ENCODE assay signal across 25 cellular contexts in the genomic region with DNA sequence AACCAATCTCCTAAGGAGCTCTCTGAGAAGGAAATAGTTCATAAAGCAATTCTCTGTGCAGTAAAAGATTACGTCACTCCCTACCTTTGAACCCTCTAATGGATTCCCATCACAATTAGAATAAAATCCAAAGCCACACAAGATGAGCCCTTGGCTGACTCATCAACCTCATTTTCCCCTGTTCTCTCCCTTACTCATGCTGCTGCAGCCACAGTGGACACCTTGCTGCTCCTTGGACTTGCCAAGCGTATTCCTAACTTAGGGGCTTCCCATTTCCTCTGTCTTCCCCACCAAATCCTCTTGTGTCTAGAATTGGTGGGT. TPM values are rescaled to one million over a fixed set of nuclear protein-coding genes. Genes with fewer than 3 reads are reported as not detected.
A peak's percentile ranks its signal among the peaks of the same experiment; 100 is the strongest.
DNase-seq lines count a peak whose midpoint lies in the region; ATAC-seq, FAIRE-seq and TF ChIP-seq lines count a peak whose summit lies in the region.
"Had no signal": no experiment of that assay in that cellular context is flagged by ENCODE, and none has a peak within 500 bp of the region (broad histone marks: within the 10 kb centered on the region; RNA-seq: fewer than 3 reads in every experiment).

No MANE protein-coding gene starts in this region.

- H3K27me3 ChIP-seq in K562 (ENCODE audit: control insufficient read depth in 2 of 2, insufficient read depth in 2 of 2, low read length in 2 of 2) (no peaks in the 10 kb centered on the region; a peak in 1 of 5 replicates), left lung (no peaks in the 10 kb centered on the region), transverse colon (no peaks in the 10 kb centered on the region)
- H3K27me3 ChIP-seq: MG63 had no signal

- TF ChIP-seq CTCF in K562 (IDR thresholded peaks at IDR 0.05 in 2 of 3, conservative IDR thresholded peaks at IDR 0.05 in 1 of 3; ENCODE audit: insufficient read depth in 2 of 3, low read depth in 1 of 3, low read length in 3 of 3) (no peak), left lung (IDR thresholded peaks at IDR 0.05) (no peak), transverse colon (IDR thresholded peaks at IDR 0.05) (no peak)

- H3K4me3 Mint-ChIP-seq in activated T-cell treated with anti-CD3 and anti-CD28 coated beads, Interleukin-2, amount 50 U/mL, for 4 hours = no peak overlapping the region
- H3K4me3 Mint-ChIP-seq: activated CD4-positive, alpha-beta T cell treated with anti-CD3 and anti-CD28 coated beads for 36 hours; brain; H9; nephron progenitor cell; stimulated activated naive B cell treated with anti-CD40 and anti-IgM and Interleukin-4, amounts not matched to agents 10 μg/mL and 1 μg/mL and 100 μg/mL, for 72 hours had no signal

- TF ChIP-seq EP300 in K562 (IDR thresholded peaks at IDR 0.05; ENCODE audit: low read length) (no peak), transverse colon (IDR thresholded peaks at IDR 0.05; ENCODE audit: low read depth) (no peak)

- no peaks in the 10 kb centered on the region for H3K79me2 ChIP-seq in K562 (ENCODE audit: control insufficient read depth, insufficient read depth, low read length)

- intact Hi-C loops in K562 (cut with micrococcal nuclease) (no loop called here), left lung (cut with DNase I) (no loop called here), transverse colon (cut with DNase I; ENCODE audit: low total_unique reads) (no loop called here)

- no TSS peak for BruUV-seq in K562 (replicated peaks; lab: Mats Ljungman, UMichigan)

- no peaks in the 10 kb centered on the region for H3K36me3 Mint-ChIP-seq in activated T-cell treated with anti-CD3 and anti-CD28 coated beads, Interleukin-2, amount 50 U/mL, for 4 hours (ENCODE audit: insufficient read depth)
- H3K36me3 Mint-ChIP-seq: activated naive CD4-positive, alpha-beta T cell treated with anti-CD3 and anti-CD28 coated beads, Interleukin-2, amount 50 U/mL, for 72 hours; brain had no signal

- H4K20me1 ChIP-seq in K562 (replicated peaks; ENCODE audit: control insufficient read depth, insufficient read depth, low read length) = no peaks in the 10 kb centered on the region

- TF ChIP-seq RAD21 in K562 (CRISPR knock-in tag; conservative IDR thresholded peaks at IDR 0.05 in 1 of 2, IDR thresholded peaks at IDR 0.05 in 1 of 2) = no peak

- POLR2A ChIA-PET in K562 (lab: Yijun Ruan, JAX) = no interaction called here

- H2AFZ ChIP-seq in K562 (ENCODE audit: low read depth, low read length) = no peak overlapping the region

- CTCF ChIA-PET in K562 (lab: Yijun Ruan, JAX; ENCODE audit: low intra/inter-chr PET ratio) = no interaction called here

- in situ Hi-C loops in K562 (cut with MboI) (no loop called here), transverse colon (cut with MboI; ENCODE audit: low pct_ligation_motif_present in 1 of 4, low pct_unique_long_range_greater_than_20kb in 1 of 4, low sequenced_read_pairs in 3 of 4) (no loop called here)

- ATAC-seq in K562 = no peak
- ATAC-seq in left lung = peak; percentile 23
- no peak for ATAC-seq in HG02623 (IDR thresholded peaks at IDR 0.05; ENCODE audit: unreplicated experiment)
- ATAC-seq in activated T-cell treated with anti-CD3 and anti-CD28 coated beads, Interleukin-2, amount 50 U/mL, for 4 hours = no peak
- ATAC-seq: activated CD4-positive, alpha-beta T cell treated with anti-CD3 and anti-CD28 coated beads for 36 hours; activated naive CD4-positive, alpha-beta T cell treated with anti-CD3 and anti-CD28 coated beads, Interleukin-2, amount 50 U/mL, for 72 hours; stimulated activated naive B cell treated with anti-CD40 and anti-IgM and Interleukin-4, amounts not matched to agents 10 μg/mL and 1 μg/mL and 100 μg/mL, for 72 hours had no signal

- DNase-seq in LHCN-M2 (ENCODE audit: low read depth) (peak; percentile 5), K562 (ENCODE audit: extremely low read depth in 1 of 4, low spot score in 3 of 4) (no peak), left lung (no peak), transverse colon (peak; percentile 48), D341Med (ENCODE audit: low spot score) (no peak)
- no peak for DNase-seq in activated T-cell treated with anti-CD3 and anti-CD28 coated beads, Interleukin-2, amount 50 U/mL, for 4 hours
- DNase-seq: activated CD4-positive, alpha-beta T cell treated with anti-CD3 and anti-CD28 coated beads for 36 hours; AML-193; EL; H9; islet precursor cell; MG63; NCI-H146; NCI-H2171; NCI-H526; nephron progenitor cell; SHP77 treated with DMSO at 0.1 percent for 48 hours; stimulated activated CD4-positive, alpha-beta T cell treated with anti-CD3 and anti-CD28 coated beads, Interleukin-1b, Interleukin-23, amount 100 ng/mL, for 48 hours; stimulated activated naive B cell treated with anti-CD40 and anti-IgM and Interleukin-4, amounts not matched to agents 10 μg/mL and 1 μg/mL and 100 μg/mL, for 72 hours had no signal

- H3K4me2 ChIP-seq in K562 (ENCODE audit: insufficient read depth, low read length) = no peak overlapping the region

- H3K9me3 ChIP-seq in K562 (replicated peaks; ENCODE audit: control insufficient read depth, insufficient read depth, low read depth, low read length) (no peaks in the 10 kb centered on the region; the same call in 1 of the 2 replicates), left lung (peaks cover 0 to 15% of the 10 kb centered on the region in 2 donors), transverse colon (no peaks in the 10 kb centered on the region)
- H3K9me3 ChIP-seq: MG63 had no signal

- H3K36me3 ChIP-seq in K562 (ENCODE audit: control insufficient read depth, insufficient read depth, low read length) (no peaks in the 10 kb centered on the region), left lung (no peaks in the 10 kb centered on the region), transverse colon (no peaks in the 10 kb centered on the region)
- H3K36me3 ChIP-seq: MG63 had no signal

- TF ChIP-seq POLR2A in K562 (conservative IDR thresholded peaks at IDR 0.05) (no peak), transverse colon (IDR thresholded peaks at IDR 0.05) (no peak)

- no peaks in the 10 kb centered on the region for H3K9me1 ChIP-seq in K562 (ENCODE audit: control insufficient read depth, insufficient read depth, low read length)

- H3K4me1 Mint-ChIP-seq in activated T-cell treated with anti-CD3 and anti-CD28 coated beads, Interleukin-2, amount 50 U/mL, for 4 hours (ENCODE audit: low read depth) = no peaks in the 10 kb centered on the region
- H3K4me1 Mint-ChIP-seq: activated CD4-positive, alpha-beta T cell treated with anti-CD3 and anti-CD28 coated beads for 36 hours; H9; stimulated activated naive B cell treated with anti-CD40 and anti-IgM and Interleukin-4, amounts not matched to agents 10 μg/mL and 1 μg/mL and 100 μg/mL, for 72 hours had no signal

- 10% methylated on average over 2 of the region's 2 CpGs for WGBS in K562 (ENCODE audit: insufficient coverage, low coverage, missing lambda C conversion rate)
- WGBS in transverse colon (ENCODE audit: low coverage in 1 of 2), 2 donors = 33 to 57% methylated on average over 1 to 2 of the region's 2 CpGs

- no peak overlapping the region for H3K4me3 ChIP-seq in K562
- no peak overlapping the region for H3K4me3 ChIP-seq in left lung
- no peak overlapping the region for H3K4me3 ChIP-seq in transverse colon
- H3K4me3 ChIP-seq: coronary artery, MG63 had no signal

- H3K4me1 ChIP-seq in K562 (replicated peaks in 1 of 2; ENCODE audit: control insufficient read depth in 2 of 2, insufficient read depth in 2 of 2, low read length in 2 of 2) (peaks cover 2 to 12% of the 10 kb centered on the region in 2 experiments; a peak in 2 of 5 replicates), left lung (peaks cover 3 to 4% of the 10 kb centered on the region in 2 donors), transverse colon (peaks cover 0 to 69% (median 42%) of the 10 kb centered on the region in 4 donors)

- no peak overlapping the region for H3K9ac ChIP-seq in K562 (ENCODE audit: insufficient read depth in 1 of 2, low read depth in 2 of 2, low read length in 2 of 2)

- no peaks in the 10 kb centered on the region for H3K27me3 Mint-ChIP-seq in activated T-cell treated with anti-CD3 and anti-CD28 coated beads, Interleukin-2, amount 50 U/mL, for 4 hours (ENCODE audit: low read depth)
- H3K27me3 Mint-ChIP-seq: activated CD4-positive, alpha-beta T cell treated with anti-CD3 and anti-CD28 coated beads for 36 hours; progenitor cell of endocrine pancreas had no signal

- FAIRE-seq in K562 (lab: Jason Lieb, UNC) = no peak
- FAIRE-seq: TTC549 had no signal

- H3K9me3 Mint-ChIP-seq in activated T-cell treated with anti-CD3 and anti-CD28 coated beads, Interleukin-2, amount 50 U/mL, for 4 hours = peaks cover 6% of the 10 kb centered on the region

- H3K27ac ChIP-seq in K562 (ENCODE audit: extremely low read depth, low read depth, low read length) (no peak overlapping the region), left lung (peak overlapping the region in 1 of 2 donors; percentile 26), transverse colon (peak overlapping the region; percentile 82 to 87 (median 82))
- H3K27ac ChIP-seq: coronary artery had no signal

TF ChIP-seq in K562, 482 proteins besides CTCF, POLR2A, EP300 and RAD21:
- no peak for TF ChIP-seq ELF4 (CRISPR knock-in tag; IDR thresholded peaks at IDR 0.05)
- peak; percentile 45; the same call in 1 of the 2 replicates for TF ChIP-seq ATF7 (IDR thresholded peaks at IDR 0.05)
TF ChIP-seq in K562: peak in this region for 1.

RNA-seq across cellular contexts. Expression of a gene that starts 7.0 kb away (rescaled TPM):
- total RNA-seq in LHCN-M2 (2014; rRNA removed) (0.29 TPM in 1 of 2 replicates, not detected in the other), K562 (2014; rRNA removed) (not detected in 2 replicates), K562 (2014; rRNA removed; fragmentation: Illumina TruSeq; extraction: Trizol) (0.16 and 0.22 TPM in 2 replicates), K562 (2015; rRNA removed; fragmentation: Illumina TruSeq; extraction: Trizol) (0.25 and 0.41 TPM in 2 replicates), K562 (2021) (0.31 and 0.67 TPM in 2 replicates), left lung (10 to 100 TPM in 1 of 2 donors, 1 to 10 TPM in 1; 7.5 to 18.0 TPM), transverse colon (1,000 to 10,000 TPM in 2 of 4 donors, 100 to 1,000 TPM in 2; 217 to 1,195 (median 646) TPM)
- polyA plus RNA-seq in LHCN-M2 (2012) = 0.27 TPM
- not detected in 2 replicates for total RNA-seq in K562 (2011; cell fraction: chromatin; rRNA removed; ENCODE audit: low replicate concordance)
- total RNA-seq in K562 (2011; cell fraction: nucleolus; rRNA removed) = not detected in 2 replicates
- total RNA-seq in K562 (2011; cell fraction: nucleoplasm; rRNA removed) = not detected in 2 replicates
- polyA plus RNA-seq in K562 (2011; rRNA removed) (0.11 TPM in 1 of 2 replicates, not detected in the other), K562 (2014; fragmentation: Illumina TruSeq; extraction: Trizol) (0.21 TPM in 1 of 2 replicates, not detected in the other), K562 (2014; fragmentation: Nextera tagmentation; extraction: Ambion mirVana) (under 1 TPM; 0.55 TPM), K562 (2014; rRNA removed) (not detected in 2 replicates)
- polyA plus RNA-seq in K562 (2011; cell fraction: cytosol; rRNA removed) = 0.06 TPM in 1 of 2 replicates, not detected in the other
- polyA plus RNA-seq in K562 (2011; cell fraction: nucleus; rRNA removed) = not detected in 2 replicates
- 0.14 and 0.25 TPM in 2 replicates for polyA plus RNA-seq in K562 (2012)
- not detected in 2 replicates for polyA minus RNA-seq in K562 (2011; rRNA and poly(A)+ RNA removed)
- 1.4 TPM in 1 of 2 replicates, not detected in the other for polyA minus RNA-seq in K562 (2011; cell fraction: cytosol; rRNA and poly(A)+ RNA removed)
- 0.67 TPM in 1 of 2 replicates, not detected in the other for polyA minus RNA-seq in K562 (2011; cell fraction: nucleus; rRNA and poly(A)+ RNA removed)
- under 1 TPM; 0.29 to 0.46 (median 0.30) TPM for total RNA-seq in activated T-cell treated with anti-CD3 and anti-CD28 coated beads, Interleukin-2, amount 50 U/mL, for 4 hours
- total RNA-seq: activated CD4-positive, alpha-beta T cell treated with anti-CD3 and anti-CD28 coated beads for 36 hours; activated naive CD4-positive, alpha-beta T cell treated with anti-CD3 and anti-CD28 coated beads, Interleukin-2, amount 50 U/mL, for 72 hours; H9 had no signal

Comparison
In these comparisons a context has a peak if more than half of its experiments do, and no peak if none do; other contexts are left out.
1. DNase-seq: peak in LHCN-M2 (single experiment) and transverse colon (single experiment); none in K562 (0 of 4), left lung (0 of 2), D341Med (single experiment) and activated T-cell treated with anti-CD3 and anti-CD28 coated beads, Interleukin-2, amount 50 U/mL, for 4 hours (single experiment).
2. RNA of a gene that starts 7.0 kb away (total RNA-seq): 217 to 1,195 TPM in transverse colon; 7.5 to 18.0 TPM in left lung, 0.29 to 0.46 TPM in activated T-cell treated with anti-CD3 and anti-CD28 coated beads, Interleukin-2, amount 50 U/mL, for 4 hours, 0.29 TPM in LHCN-M2 and 0.16 to 0.67 TPM in K562; every median in the first group is over 10 times any median in the second.